ENCODE assay signal across 1 cellular context in the genomic region with DNA sequence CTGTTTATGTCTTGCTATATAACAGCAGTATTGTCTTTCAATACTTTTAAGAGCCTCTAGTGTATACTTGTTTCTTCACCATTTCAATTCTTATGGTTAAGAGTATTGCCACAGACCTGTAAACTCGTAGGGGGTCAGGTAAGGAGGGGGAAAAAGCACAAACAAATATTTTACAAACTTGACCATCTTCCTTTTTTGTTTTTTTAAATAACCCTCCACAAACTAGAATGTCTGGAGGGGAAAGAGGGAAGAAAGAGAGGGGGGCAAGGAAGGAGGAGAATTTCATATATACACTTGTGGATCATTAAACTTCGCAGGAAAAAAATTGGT.
TF ChIP-seq lines count a peak whose summit lies in the region.

No MANE protein-coding gene starts in this region.

TF ChIP-seq in HepG2, 621 proteins besides CTCF, POLR2A, EP300 and RAD21:
- TF ChIP-seq, protein P1, sequence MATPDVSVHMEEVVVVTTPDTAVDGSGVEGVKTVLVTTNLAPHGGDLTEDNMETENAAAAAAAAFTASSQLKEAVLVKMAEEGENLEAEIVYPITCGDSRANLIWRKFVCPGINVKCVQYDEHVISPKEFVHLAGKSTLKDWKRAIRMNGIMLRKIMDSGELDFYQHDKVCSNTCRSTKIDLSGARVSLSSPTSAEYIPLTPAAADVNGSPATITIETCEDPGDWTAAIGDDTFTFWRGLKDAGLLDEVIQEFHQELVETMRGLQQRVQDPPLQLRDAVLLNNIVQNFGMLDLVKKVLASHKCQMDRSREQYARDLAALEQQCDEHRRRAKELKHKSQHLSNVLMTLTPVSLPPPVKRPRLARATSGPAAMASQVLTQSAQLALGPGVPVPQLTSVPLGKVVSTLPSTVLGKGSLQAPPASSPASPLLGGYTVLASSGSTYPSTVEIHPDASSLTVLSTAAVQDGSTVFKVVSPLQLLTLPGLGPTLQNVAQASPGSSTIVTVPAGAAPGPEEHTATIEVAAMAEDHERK (CRISPR knock-in tag; IDR thresholded peaks at IDR 0.05; ENCODE audit: low read depth): no peak
- no peak for TF ChIP-seq ZNF362 (CRISPR knock-in tag; IDR thresholded peaks at IDR 0.05; ENCODE audit: borderline replicate concordance)
- TF ChIP-seq PBX3 (CRISPR knock-in tag; IDR thresholded peaks at IDR 0.05; ENCODE audit: borderline replicate concordance): 0 out of 2 replicates have a peak, but pooled peaks have one; percentile 49
- 0 out of 2 replicates have a peak, but pooled peaks have one; percentile 25 for TF ChIP-seq ZNF775 (CRISPR knock-in tag; IDR thresholded peaks at IDR 0.05; ENCODE audit: borderline replicate concordance)
- no peak for TF ChIP-seq ZNF749 (CRISPR knock-in tag; IDR thresholded peaks at IDR 0.05; ENCODE audit: borderline replicate concordance)
- peak; percentile 56 for TF ChIP-seq HNRNPK (IDR thresholded peaks at IDR 0.05; ENCODE audit: low read depth, low read length, poor library complexity, severe bottlenecking)
